8 cellular contexts compared by ENCODE assay signal in genomic region chr19:28878862-28879566, GRCh38.
DNase-seq lines count a peak whose midpoint lies in the region; ATAC-seq and TF ChIP-seq lines count a peak whose summit lies in the region.

No MANE protein-coding gene starts in this region.

- no peak for ATAC-seq in GM18511 (IDR thresholded peaks at IDR 0.05; ENCODE audit: unreplicated experiment)
- no peak for ATAC-seq in HG02852 (IDR thresholded peaks at IDR 0.05; ENCODE audit: unreplicated experiment)

- DNase-seq in EL = peak; percentile 72
- no peak for DNase-seq in LNCaP clone FGC (ENCODE audit: low read depth)
- peak; percentile 50 to 70 for DNase-seq in SHP77 (lab: John Stamatoyannopoulos, UW)
- peak; percentile 45 for DNase-seq in activated naive CD4-positive, alpha-beta T cell treated with Interleukin-2 at 50 U/mL for 16 hours
- peak; percentile 82 for DNase-seq in glomerular visceral epithelial cell (ENCODE audit: extremely low spot score)
- peak; percentile 50 for DNase-seq in progenitor cell of endocrine pancreas (ENCODE audit: low spot score, unreplicated experiment)

- H3K9me3 Mint-ChIP-seq in progenitor cell of endocrine pancreas (ENCODE audit: low read depth) = no peaks in the 10 kb centered on the region

- TF ChIP-seq CTCF in LNCaP clone FGC (IDR thresholded peaks at IDR 0.05; ENCODE audit: control insufficient read depth, extremely low read depth, insufficient read depth) (peak; percentile 57), progenitor cell of endocrine pancreas (IDR thresholded peaks at IDR 0.05; ENCODE audit: unreplicated experiment) (peak; percentile 90)

- no peak overlapping the region for H3K4me3 ChIP-seq in LNCaP clone FGC (ENCODE audit: low read depth, low read length)

- H3K27me3 Mint-ChIP-seq in progenitor cell of endocrine pancreas = peaks cover 52% of the 10 kb centered on the region

- no peaks in the 10 kb centered on the region for H3K36me3 Mint-ChIP-seq in progenitor cell of endocrine pancreas (ENCODE audit: insufficient read depth)

- H3K4me1 Mint-ChIP-seq in progenitor cell of endocrine pancreas (ENCODE audit: low read depth) = peaks cover 4% of the 10 kb centered on the region

- no peak overlapping the region for H3K4me3 Mint-ChIP-seq in progenitor cell of endocrine pancreas (ENCODE audit: low read depth)

- H3K27ac Mint-ChIP-seq in progenitor cell of endocrine pancreas = no peak overlapping the region
